In the genomic region with DNA sequence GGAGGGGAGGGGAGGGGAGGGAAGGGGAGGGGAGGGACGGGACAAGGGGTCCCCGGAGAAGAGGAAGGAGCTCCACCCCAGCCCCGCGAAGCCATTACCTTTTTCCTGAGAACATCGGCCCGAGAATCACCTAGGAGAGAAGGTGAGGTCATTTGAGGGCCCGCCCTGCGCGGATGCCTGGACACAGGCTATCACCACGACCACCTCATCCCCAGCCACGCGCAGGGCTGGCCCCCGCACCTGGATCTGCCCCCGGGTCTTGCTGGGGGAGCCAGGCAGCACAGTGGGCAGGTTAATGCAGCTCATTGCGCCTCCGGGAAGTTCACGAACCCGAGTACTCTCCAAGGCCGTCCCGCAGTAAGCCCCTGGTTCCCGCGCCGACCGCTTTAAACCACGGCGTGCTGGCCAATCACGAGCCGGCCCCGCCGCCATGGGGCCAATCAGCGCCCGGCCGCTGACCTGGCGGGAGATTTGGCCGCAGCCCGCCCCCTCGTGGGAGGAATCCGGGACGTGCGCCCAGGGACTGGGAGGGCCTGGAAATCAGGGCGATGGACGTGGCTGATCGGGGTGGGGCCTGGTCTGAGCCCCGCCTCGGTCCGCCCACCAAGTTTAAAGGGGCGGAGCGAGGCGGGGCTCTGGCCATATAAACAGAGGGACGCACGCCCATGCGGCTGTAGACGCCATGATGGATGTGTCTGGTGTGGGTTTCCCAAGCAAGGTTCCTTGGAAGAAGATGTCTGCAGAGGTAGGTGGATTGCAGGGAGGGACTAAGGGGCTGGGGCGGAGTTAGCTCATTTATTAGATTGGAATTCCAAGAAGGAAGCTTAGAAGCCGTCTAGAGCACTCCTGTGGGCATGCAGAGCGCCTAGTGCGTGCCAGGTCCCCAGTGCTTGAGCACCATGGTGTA, we compare ENCODE assay signal across 1 cellular context.
TF ChIP-seq lines count a peak whose summit lies in the region.

A gene with protein sequence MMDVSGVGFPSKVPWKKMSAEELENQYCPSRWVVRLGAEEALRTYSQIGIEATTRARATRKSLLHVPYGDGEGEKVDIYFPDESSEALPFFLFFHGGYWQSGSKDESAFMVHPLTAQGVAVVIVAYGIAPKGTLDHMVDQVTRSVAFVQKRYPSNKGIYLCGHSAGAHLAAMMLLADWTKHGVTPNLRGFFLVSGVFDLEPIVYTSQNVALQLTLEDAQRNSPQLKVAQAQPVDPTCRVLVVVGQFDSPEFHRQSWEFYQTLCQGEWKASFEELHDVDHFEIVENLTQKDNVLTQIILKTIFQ (plus strand): TSS at position 674 of the 907 bp plus-strand sequence. CDS start 9 bp downstream, at position 683.
A gene with protein sequence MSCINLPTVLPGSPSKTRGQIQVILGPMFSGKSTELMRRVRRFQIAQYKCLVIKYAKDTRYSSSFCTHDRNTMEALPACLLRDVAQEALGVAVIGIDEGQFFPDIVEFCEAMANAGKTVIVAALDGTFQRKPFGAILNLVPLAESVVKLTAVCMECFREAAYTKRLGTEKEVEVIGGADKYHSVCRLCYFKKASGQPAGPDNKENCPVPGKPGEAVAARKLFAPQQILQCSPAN (minus strand): TSS at position 364 of the 907 bp plus-strand sequence. CDS start 58 bp downstream, at position 306.

TF ChIP-seq in HepG2, 621 proteins besides CTCF, POLR2A, EP300 and RAD21 (continued from another document and continues in another):
- TF ChIP-seq ZZZ3 (CRISPR knock-in tag; IDR thresholded peaks at IDR 0.05; ENCODE audit: borderline replicate concordance) (no peak; the same call in 1 of the 2 replicates), FOSL2 (CRISPR knock-in tag; IDR thresholded peaks at IDR 0.05) (peak; percentile 62), FOXP1 (IDR thresholded peaks at IDR 0.05) (no peak), FOXP1 (CRISPR knock-in tag; IDR thresholded peaks at IDR 0.05) (0 out of 2 replicates have a peak, but pooled peaks have one; percentile 23), BRCA1 (CRISPR knock-in tag; IDR thresholded peaks at IDR 0.05) (no peak; the same call in 1 of the 2 replicates), PITX1 (CRISPR knock-in tag; IDR thresholded peaks at IDR 0.05) (peak; percentile 89), ZNF292 (CRISPR knock-in tag; IDR thresholded peaks at IDR 0.05; ENCODE audit: borderline replicate concordance, low read depth) (no peak; the same call in 1 of the 2 replicates), ZFP37 (CRISPR knock-in tag; IDR thresholded peaks at IDR 0.05; ENCODE audit: borderline replicate concordance) (peak; percentile 59; the same call in 1 of the 2 replicates), SMAD3 (CRISPR knock-in tag; IDR thresholded peaks at IDR 0.05) (no peak), ZNF317 (CRISPR knock-in tag; IDR thresholded peaks at IDR 0.05) (peak; percentile 12; the same call in 1 of the 2 replicates), ZNF337 (CRISPR knock-in tag; IDR thresholded peaks at IDR 0.05; ENCODE audit: borderline replicate concordance, low read depth) (peak; percentile 86), ZNF841 (CRISPR knock-in tag; IDR thresholded peaks at IDR 0.05; ENCODE audit: borderline replicate concordance) (peak; percentile 97), NRL (CRISPR knock-in tag; IDR thresholded peaks at IDR 0.05; ENCODE audit: borderline replicate concordance) (no peak; the same call in 1 of the 2 replicates), PAX8 (CRISPR knock-in tag; IDR thresholded peaks at IDR 0.05; ENCODE audit: borderline replicate concordance) (peak; percentile 12; the same call in 1 of the 2 replicates), WIZ (CRISPR knock-in tag; IDR thresholded peaks at IDR 0.05) (0 out of 2 replicates have a peak, but pooled peaks have one; percentile 73), ZNF780A (CRISPR knock-in tag; IDR thresholded peaks at IDR 0.05) (peak; percentile 98), ZFP36L1 (CRISPR knock-in tag; IDR thresholded peaks at IDR 0.05) (peak; percentile 100), KDM2A (CRISPR knock-in tag; IDR thresholded peaks at IDR 0.05; ENCODE audit: borderline replicate concordance, low read depth) (peak; percentile 91), JARID2 (CRISPR knock-in tag; IDR thresholded peaks at IDR 0.05; ENCODE audit: insufficient replicate concordance) (no peak), ZNF138 (CRISPR knock-in tag; IDR thresholded peaks at IDR 0.05; ENCODE audit: low read depth) (peak; percentile 59; the same call in 1 of the 2 replicates), ARHGAP35 (CRISPR knock-in tag; IDR thresholded peaks at IDR 0.05; ENCODE audit: borderline replicate concordance) (no peak; the same call in none of the 2 replicates), GATAD2A (CRISPR knock-in tag; IDR thresholded peaks at IDR 0.05) (peak; percentile 66), FOXA1 (IDR thresholded peaks at IDR 0.05) (no peak), FOXA1 (CRISPR knock-in tag; IDR thresholded peaks at IDR 0.05) (no peak), NFRKB (IDR thresholded peaks at IDR 0.05) (peak; percentile 48; the same call in 1 of the 2 replicates)
- TF ChIP-seq, protein P1, sequence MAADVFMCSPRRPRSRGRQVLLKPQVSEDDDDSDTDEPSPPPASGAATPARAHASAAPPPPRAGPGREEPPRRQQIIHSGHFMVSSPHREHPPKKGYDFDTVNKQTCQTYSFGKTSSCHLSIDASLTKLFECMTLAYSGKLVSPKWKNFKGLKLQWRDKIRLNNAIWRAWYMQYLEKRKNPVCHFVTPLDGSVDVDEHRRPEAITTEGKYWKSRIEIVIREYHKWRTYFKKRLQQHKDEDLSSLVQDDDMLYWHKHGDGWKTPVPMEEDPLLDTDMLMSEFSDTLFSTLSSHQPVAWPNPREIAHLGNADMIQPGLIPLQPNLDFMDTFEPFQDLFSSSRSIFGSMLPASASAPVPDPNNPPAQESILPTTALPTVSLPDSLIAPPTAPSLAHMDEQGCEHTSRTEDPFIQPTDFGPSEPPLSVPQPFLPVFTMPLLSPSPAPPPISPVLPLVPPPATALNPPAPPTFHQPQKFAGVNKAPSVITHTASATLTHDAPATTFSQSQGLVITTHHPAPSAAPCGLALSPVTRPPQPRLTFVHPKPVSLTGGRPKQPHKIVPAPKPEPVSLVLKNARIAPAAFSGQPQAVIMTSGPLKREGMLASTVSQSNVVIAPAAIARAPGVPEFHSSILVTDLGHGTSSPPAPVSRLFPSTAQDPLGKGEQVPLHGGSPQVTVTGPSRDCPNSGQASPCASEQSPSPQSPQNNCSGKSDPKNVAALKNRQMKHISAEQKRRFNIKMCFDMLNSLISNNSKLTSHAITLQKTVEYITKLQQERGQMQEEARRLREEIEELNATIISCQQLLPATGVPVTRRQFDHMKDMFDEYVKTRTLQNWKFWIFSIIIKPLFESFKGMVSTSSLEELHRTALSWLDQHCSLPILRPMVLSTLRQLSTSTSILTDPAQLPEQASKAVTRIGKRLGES (CRISPR knock-in tag; IDR thresholded peaks at IDR 0.05; ENCODE audit: borderline replicate concordance), result peak; percentile 61; the same call in 1 of the 2 replicates
- TF ChIP-seq, protein P2, sequence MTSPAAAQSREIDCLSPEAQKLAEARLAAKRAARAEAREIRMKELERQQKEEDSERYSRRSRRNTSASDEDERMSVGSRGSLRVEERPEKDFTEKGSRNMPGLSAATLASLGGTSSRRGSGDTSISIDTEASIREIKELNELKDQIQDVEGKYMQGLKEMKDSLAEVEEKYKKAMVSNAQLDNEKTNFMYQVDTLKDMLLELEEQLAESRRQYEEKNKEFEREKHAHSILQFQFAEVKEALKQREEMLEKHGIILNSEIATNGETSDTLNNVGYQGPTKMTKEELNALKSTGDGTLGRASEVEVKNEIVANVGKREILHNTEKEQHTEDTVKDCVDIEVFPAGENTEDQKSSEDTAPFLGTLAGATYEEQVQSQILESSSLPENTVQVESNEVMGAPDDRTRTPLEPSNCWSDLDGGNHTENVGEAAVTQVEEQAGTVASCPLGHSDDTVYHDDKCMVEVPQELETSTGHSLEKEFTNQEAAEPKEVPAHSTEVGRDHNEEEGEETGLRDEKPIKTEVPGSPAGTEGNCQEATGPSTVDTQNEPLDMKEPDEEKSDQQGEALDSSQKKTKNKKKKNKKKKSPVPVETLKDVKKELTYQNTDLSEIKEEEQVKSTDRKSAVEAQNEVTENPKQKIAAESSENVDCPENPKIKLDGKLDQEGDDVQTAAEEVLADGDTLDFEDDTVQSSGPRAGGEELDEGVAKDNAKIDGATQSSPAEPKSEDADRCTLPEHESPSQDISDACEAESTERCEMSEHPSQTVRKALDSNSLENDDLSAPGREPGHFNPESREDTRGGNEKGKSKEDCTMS (CRISPR knock-in tag; conservative IDR thresholded peaks at IDR 0.05), result peak; percentile 13; the same call in 1 of the 2 replicates
- TF ChIP-seq, protein P3, sequence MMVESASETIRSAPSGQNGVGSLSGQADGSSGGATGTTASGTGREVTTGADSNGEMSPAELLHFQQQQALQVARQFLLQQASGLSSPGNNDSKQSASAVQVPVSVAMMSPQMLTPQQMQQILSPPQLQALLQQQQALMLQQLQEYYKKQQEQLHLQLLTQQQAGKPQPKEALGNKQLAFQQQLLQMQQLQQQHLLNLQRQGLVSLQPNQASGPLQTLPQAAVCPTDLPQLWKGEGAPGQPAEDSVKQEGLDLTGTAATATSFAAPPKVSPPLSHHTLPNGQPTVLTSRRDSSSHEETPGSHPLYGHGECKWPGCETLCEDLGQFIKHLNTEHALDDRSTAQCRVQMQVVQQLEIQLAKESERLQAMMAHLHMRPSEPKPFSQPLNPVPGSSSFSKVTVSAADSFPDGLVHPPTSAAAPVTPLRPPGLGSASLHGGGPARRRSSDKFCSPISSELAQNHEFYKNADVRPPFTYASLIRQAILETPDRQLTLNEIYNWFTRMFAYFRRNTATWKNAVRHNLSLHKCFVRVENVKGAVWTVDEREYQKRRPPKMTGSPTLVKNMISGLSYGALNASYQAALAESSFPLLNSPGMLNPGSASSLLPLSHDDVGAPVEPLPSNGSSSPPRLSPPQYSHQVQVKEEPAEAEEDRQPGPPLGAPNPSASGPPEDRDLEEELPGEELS (CRISPR knock-in tag; IDR thresholded peaks at IDR 0.05), result peak; percentile 61; the same call in 1 of the 2 replicates
- TF ChIP-seq, protein P4, sequence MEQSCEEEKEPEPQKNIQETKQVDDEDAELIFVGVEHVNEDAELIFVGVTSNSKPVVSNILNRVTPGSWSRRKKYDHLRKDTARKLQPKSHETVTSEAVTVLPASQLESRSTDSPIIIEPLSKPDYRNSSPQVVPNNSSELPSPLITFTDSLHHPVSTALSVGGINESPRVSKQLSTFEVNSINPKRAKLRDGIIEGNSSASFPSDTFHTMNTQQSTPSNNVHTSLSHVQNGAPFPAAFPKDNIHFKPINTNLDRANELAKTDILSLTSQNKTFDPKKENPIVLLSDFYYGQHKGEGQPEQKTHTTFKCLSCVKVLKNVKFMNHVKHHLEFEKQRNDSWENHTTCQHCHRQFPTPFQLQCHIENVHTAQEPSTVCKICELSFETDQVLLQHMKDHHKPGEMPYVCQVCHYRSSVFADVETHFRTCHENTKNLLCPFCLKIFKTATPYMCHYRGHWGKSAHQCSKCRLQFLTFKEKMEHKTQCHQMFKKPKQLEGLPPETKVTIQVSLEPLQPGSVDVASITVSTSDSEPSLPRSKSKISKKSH (CRISPR knock-in tag; IDR thresholded peaks at IDR 0.05; ENCODE audit: borderline replicate concordance), result no peak
- TF ChIP-seq, protein P5, sequence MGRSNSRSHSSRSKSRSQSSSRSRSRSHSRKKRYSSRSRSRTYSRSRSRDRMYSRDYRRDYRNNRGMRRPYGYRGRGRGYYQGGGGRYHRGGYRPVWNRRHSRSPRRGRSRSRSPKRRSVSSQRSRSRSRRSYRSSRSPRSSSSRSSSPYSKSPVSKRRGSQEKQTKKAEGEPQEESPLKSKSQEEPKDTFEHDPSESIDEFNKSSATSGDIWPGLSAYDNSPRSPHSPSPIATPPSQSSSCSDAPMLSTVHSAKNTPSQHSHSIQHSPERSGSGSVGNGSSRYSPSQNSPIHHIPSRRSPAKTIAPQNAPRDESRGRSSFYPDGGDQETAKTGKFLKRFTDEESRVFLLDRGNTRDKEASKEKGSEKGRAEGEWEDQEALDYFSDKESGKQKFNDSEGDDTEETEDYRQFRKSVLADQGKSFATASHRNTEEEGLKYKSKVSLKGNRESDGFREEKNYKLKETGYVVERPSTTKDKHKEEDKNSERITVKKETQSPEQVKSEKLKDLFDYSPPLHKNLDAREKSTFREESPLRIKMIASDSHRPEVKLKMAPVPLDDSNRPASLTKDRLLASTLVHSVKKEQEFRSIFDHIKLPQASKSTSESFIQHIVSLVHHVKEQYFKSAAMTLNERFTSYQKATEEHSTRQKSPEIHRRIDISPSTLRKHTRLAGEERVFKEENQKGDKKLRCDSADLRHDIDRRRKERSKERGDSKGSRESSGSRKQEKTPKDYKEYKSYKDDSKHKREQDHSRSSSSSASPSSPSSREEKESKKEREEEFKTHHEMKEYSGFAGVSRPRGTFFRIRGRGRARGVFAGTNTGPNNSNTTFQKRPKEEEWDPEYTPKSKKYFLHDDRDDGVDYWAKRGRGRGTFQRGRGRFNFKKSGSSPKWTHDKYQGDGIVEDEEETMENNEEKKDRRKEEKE (IDR thresholded peaks at IDR 0.05), result no peak
- TF ChIP-seq, protein P6, sequence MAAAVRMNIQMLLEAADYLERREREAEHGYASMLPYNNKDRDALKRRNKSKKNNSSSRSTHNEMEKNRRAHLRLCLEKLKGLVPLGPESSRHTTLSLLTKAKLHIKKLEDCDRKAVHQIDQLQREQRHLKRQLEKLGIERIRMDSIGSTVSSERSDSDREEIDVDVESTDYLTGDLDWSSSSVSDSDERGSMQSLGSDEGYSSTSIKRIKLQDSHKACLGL (CRISPR knock-in tag; IDR thresholded peaks at IDR 0.05), result peak; percentile 97
- TF ChIP-seq, protein P7, sequence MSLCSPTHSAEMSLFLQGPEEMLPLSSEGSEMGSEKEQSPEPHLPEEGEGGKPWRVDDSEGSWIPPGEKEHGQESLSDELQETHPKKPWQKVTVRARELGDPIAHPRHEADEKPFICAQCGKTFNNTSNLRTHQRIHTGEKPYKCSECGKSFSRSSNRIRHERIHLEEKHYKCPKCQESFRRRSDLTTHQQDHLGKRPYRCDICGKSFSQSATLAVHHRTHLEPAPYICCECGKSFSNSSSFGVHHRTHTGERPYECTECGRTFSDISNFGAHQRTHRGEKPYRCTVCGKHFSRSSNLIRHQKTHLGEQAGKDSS (CRISPR knock-in tag; IDR thresholded peaks at IDR 0.05; ENCODE audit: borderline replicate concordance, low read depth), result peak; percentile 23; the same call in 1 of the 2 replicates
- TF ChIP-seq, protein P8, sequence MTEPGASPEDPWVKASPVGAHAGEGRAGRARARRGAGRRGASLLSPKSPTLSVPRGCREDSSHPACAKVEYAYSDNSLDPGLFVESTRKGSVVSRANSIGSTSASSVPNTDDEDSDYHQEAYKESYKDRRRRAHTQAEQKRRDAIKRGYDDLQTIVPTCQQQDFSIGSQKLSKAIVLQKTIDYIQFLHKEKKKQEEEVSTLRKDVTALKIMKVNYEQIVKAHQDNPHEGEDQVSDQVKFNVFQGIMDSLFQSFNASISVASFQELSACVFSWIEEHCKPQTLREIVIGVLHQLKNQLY (CRISPR knock-in tag; IDR thresholded peaks at IDR 0.05), result peak; percentile 79; the same call in 1 of the 2 replicates
- TF ChIP-seq, protein P9, sequence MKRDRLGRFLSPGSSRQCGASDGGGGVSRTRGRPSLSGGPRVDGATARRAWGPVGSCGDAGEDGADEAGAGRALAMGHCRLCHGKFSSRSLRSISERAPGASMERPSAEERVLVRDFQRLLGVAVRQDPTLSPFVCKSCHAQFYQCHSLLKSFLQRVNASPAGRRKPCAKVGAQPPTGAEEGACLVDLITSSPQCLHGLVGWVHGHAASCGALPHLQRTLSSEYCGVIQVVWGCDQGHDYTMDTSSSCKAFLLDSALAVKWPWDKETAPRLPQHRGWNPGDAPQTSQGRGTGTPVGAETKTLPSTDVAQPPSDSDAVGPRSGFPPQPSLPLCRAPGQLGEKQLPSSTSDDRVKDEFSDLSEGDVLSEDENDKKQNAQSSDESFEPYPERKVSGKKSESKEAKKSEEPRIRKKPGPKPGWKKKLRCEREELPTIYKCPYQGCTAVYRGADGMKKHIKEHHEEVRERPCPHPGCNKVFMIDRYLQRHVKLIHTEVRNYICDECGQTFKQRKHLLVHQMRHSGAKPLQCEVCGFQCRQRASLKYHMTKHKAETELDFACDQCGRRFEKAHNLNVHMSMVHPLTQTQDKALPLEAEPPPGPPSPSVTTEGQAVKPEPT (CRISPR knock-in tag; IDR thresholded peaks at IDR 0.05; ENCODE audit: low read depth), result no peak; the same call in 1 of the 2 replicates
